In genomic region chr12:112380663-112381420, GRCh38 we compare ENCODE assay signal across 8 cellular contexts. TPM values are rescaled to one million over a fixed set of nuclear protein-coding genes. Genes with fewer than 3 reads are reported as not detected.
DNase-seq lines count a peak whose midpoint lies in the region; ATAC-seq and TF ChIP-seq lines count a peak whose summit lies in the region.

No MANE protein-coding gene starts in this region.

- H3K9ac ChIP-seq in MM.1S (ENCODE audit: low read length) (peak overlapping the region; percentile 53; the same call in 1 of the 2 replicates), liver (ENCODE audit: low read depth in 1 of 2, low read length in 2 of 2) (no peak overlapping the region)

- H4K20me1 ChIP-seq in MM.1S (ENCODE audit: insufficient read depth, low read length) = no peaks in the 10 kb centered on the region

- no peaks in the 10 kb centered on the region for H3K9me3 ChIP-seq in MM.1S (replicated peaks; ENCODE audit: insufficient read depth, low read length)
- H3K9me3 ChIP-seq in liver (ENCODE audit: control insufficient read depth in 4 of 4, low read length in 3 of 4) = no peaks in the 10 kb centered on the region

- H2AFZ ChIP-seq in MM.1S (ENCODE audit: low read length) = 0 out of 2 replicates have a peak overlapping the region, but pooled peaks have one; percentile 31

- TF ChIP-seq CTCF in MM.1S (IDR thresholded peaks at IDR 0.05; ENCODE audit: low read length) (no peak), cardiac fibroblast (IDR thresholded peaks at IDR 0.05; ENCODE audit: low read depth, low read length) (no peak), liver (IDR thresholded peaks at IDR 0.05; ENCODE audit: low read depth, low read length, missing input control) (no peak)

- TF ChIP-seq RAD21 in liver (IDR thresholded peaks at IDR 0.05) = no peak

- peak overlapping the region; percentile 69 for H3K4me3 ChIP-seq in MM.1S (ENCODE audit: low read length)
- peak overlapping the region; percentile 69 to 80 for H3K4me3 ChIP-seq in cardiac fibroblast (replicated peaks in 1 of 2; ENCODE audit: low read depth in 2 of 2, low read length in 2 of 2)
- peak overlapping the region; percentile 73 to 87 (median 75) for H3K4me3 ChIP-seq in liver (ENCODE audit: low read depth in 1 of 3, low read length in 3 of 3)

- H3K9me2 ChIP-seq in MM.1S (replicated peaks; ENCODE audit: insufficient read depth, low read length) = no peaks in the 10 kb centered on the region

- H3K4me2 ChIP-seq in MM.1S (ENCODE audit: low read depth, low read length) = peak overlapping the region; percentile 82

- H3K4me1 ChIP-seq in MM.1S (ENCODE audit: low read length) (no peaks in the 10 kb centered on the region), liver (ENCODE audit: control insufficient read depth in 4 of 4, insufficient read depth in 4 of 4, low read length in 3 of 4) (peaks cover 7 to 11% (median 7%) of the 10 kb centered on the region in 4 donors)

- H3K36me3 ChIP-seq in MM.1S (replicated peaks; ENCODE audit: insufficient read depth, low read length) = no peaks in the 10 kb centered on the region
- H3K36me3 ChIP-seq in liver (ENCODE audit: control insufficient read depth in 4 of 4, insufficient read depth in 3 of 4, low read depth in 1 of 4, low read length in 3 of 4) = no peaks in the 10 kb centered on the region

- WGBS in liver = 53% methylated on average over 34 of the region's 34 CpGs

- DNase-seq in ELF-1 (ENCODE audit: low read depth, low spot score) (peak; percentile 42), MM.1S (no peak), cardiac fibroblast (ENCODE audit: low read depth in 2 of 2) (no peak), OCI-M2 (lab: John Stamatoyannopoulos, UW; ENCODE audit: unreplicated experiment) (no peak)
- DNase-seq in NK-92 treated with Interleukin-12 subunit alpha and Interleukin-12 subunit beta, amount 100 ng/mL, for 24 hours (lab: John Stamatoyannopoulos, UW) = no peak

- H3K79me2 ChIP-seq in MM.1S (ENCODE audit: low read length) = peaks cover 47% of the 10 kb centered on the region

- no peaks in the 10 kb centered on the region for H3K27me3 ChIP-seq in MM.1S (replicated peaks; ENCODE audit: insufficient read depth, low read length)
- H3K27me3 ChIP-seq in liver (ENCODE audit: control insufficient read depth in 4 of 4, insufficient read depth in 4 of 4, low read length in 3 of 4) = no peaks in the 10 kb centered on the region

- ATAC-seq in activated CD4-positive, CD25-positive, alpha-beta regulatory T cell treated with anti-CD3 and anti-CD28 coated beads, Interleukin-2, amount 50 U/mL, for 24 hours = no peak

- H3K27ac ChIP-seq in MM.1S (ENCODE audit: low read length) (peak overlapping the region; percentile 34; the same call in 1 of the 2 replicates), liver (ENCODE audit: low read depth in 1 of 2, low read length in 2 of 2) (no peak overlapping the region), temporal lobe (ENCODE audit: low read depth, low read length) (peak overlapping the region; percentile 51)

- H3F3A ChIP-seq in MM.1S (ENCODE audit: insufficient read depth, low read length) = no peaks in the 10 kb centered on the region

TF ChIP-seq in liver, 16 proteins besides CTCF, POLR2A, EP300 and RAD21:
- TF ChIP-seq GABPA (IDR thresholded peaks at IDR 0.05 in 1 of 2, conservative IDR thresholded peaks at IDR 0.05 in 1 of 2) (no peak), FOXA1 (IDR thresholded peaks at IDR 0.05) (no peak), FOXA2 (IDR thresholded peaks at IDR 0.05) (no peak), ZBTB33 (IDR thresholded peaks at IDR 0.05) (no peak), SP1 (IDR thresholded peaks at IDR 0.05) (no peak), YY1 (IDR thresholded peaks at IDR 0.05) (no peak), MAX (IDR thresholded peaks at IDR 0.05) (no peak), TAF1 (conservative IDR thresholded peaks at IDR 0.05) (no peak), EGR1 (IDR thresholded peaks at IDR 0.05; ENCODE audit: low read depth in 2 of 2) (no peak), HNF4A (conservative IDR thresholded peaks at IDR 0.05) (no peak)
- TF ChIP-seq, protein P1, sequence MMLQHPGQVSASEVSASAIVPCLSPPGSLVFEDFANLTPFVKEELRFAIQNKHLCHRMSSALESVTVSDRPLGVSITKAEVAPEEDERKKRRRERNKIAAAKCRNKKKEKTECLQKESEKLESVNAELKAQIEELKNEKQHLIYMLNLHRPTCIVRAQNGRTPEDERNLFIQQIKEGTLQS (IDR thresholded peaks at IDR 0.05) = no peak

RNA-seq across cellular contexts. Expression of gene HECTD4, which starts 1.4 kb away (rescaled TPM):
- 10 to 100 TPM; 37.1 to 80.1 TPM for total RNA-seq in liver
- 10 to 100 TPM in 1 of 2 donors, 1 to 10 TPM in 1; 4.3 to 13.9 TPM for polyA plus RNA-seq in liver
- total RNA-seq in temporal lobe = 132 TPM

RNA-seq across cellular contexts. Expression of gene RPL6, which starts 28.6 kb away (rescaled TPM):
- total RNA-seq in liver (100 to 1,000 TPM; 460 to 584 TPM), temporal lobe (782 TPM)
- 100 to 1,000 TPM; 182 to 610 TPM for polyA plus RNA-seq in liver

RNA-seq across cellular contexts. Expression of gene PTPN11, which starts 37.9 kb away (rescaled TPM):
- total RNA-seq in liver = 10 to 100 TPM; 33.7 to 73.3 TPM
- 10 to 100 TPM; 34.3 to 38.5 TPM for polyA plus RNA-seq in liver
- total RNA-seq in temporal lobe = 77.4 TPM

Comparison
In these comparisons a context has a peak if more than half of its experiments do, and no peak if none do; other contexts are left out.
1. H3K27ac ChIP-seq: peak in MM.1S (single experiment) and temporal lobe (single experiment); none in liver (0 of 2).
2. Peak in every context shown above with its lines, with median percentiles within 50 percentile points of each other: H3K4me3 ChIP-seq.